ENCODE assay signal across 12 cellular contexts in the genomic region with DNA sequence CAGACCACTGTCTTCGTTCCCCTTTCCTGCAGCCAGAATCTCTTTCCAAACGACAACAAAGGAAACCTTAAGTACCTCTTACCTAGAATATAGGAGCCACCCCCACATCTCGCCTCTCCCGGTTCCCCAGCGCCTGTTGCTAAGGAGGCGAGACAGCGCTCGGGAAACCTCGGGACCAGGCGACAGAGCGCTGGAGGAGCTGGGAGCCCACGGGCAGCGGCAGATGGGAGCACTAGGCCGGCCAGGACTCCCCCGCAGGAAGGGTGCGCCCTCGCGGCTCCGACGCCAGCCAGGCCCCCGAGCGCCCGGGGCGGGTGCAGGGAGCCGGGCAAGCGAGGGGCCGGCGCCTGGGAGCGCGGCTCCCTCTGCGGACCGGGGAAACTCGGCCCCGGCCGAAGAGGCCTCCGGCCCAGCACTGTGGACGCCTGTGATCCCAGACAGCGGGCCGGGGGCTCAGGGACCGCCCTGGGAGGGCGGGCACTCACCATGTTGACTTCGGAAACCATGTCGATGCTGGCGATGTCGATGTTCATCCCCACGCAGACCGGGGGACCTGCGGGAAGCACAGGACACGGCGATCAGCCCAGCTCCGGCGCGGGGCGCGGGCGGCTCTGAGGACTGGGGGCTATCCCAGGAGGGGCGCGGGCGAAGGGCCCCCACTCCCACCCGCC. TPM values are rescaled to one million over a fixed set of nuclear protein-coding genes. Genes with fewer than 3 reads are reported as not detected.
DNase-seq lines count a peak whose midpoint lies in the region; ATAC-seq and TF ChIP-seq lines count a peak whose summit lies in the region.
"Had no signal": no experiment of that assay in that cellular context is flagged by ENCODE, and none has a peak within 500 bp of the region (broad histone marks: within the 10 kb centered on the region; RNA-seq: fewer than 3 reads in every experiment).

No MANE protein-coding gene starts in this region.

- CTCF ChIA-PET in SK-N-SH (lab: Yijun Ruan, JAX), result interaction anchor here (0.6 kb wide), 1 partner anchor 15 kb away, joined by 3 read pairs; no protein-coding TSS in a partner anchor
- CTCF ChIA-PET in PC-9 (lab: Charles Lee), result no interaction called here
- CTCF ChIA-PET in PC-3 (lab: Charles Lee), result no interaction called here

- no peaks in the 10 kb centered on the region for H3F3A ChIP-seq in SK-N-SH (replicated peaks; ENCODE audit: insufficient read depth)
- H3F3A ChIP-seq in PC-9 (ENCODE audit: insufficient read depth, low read depth), result no peaks in the 10 kb centered on the region
- H3F3A ChIP-seq in PC-3 (ENCODE audit: low read length, unreplicated experiment), result no peaks in the 10 kb centered on the region

- H3K4me3 ChIP-seq in SK-N-SH (ENCODE audit: low read depth in 2 of 2, low read length in 1 of 2), result peak overlapping the region in 1 of 2 experiments; percentile 47; a peak in 3 of 4 replicates
- peak overlapping the region; percentile 49 to 62 for H3K4me3 ChIP-seq in right atrium auricular region
- peak overlapping the region; percentile 32 for H3K4me3 ChIP-seq in retinal pigment epithelial cell (ENCODE audit: low read length)
- no peak overlapping the region for H3K4me3 ChIP-seq in PC-9
- no peak overlapping the region for H3K4me3 ChIP-seq in PC-3 (ENCODE audit: low read length)

- in situ Hi-C loops in GM13977 (cut with MboI; ENCODE audit: low pct_unique_long_range_greater_than_20kb, low sequenced_read_pairs, unreplicated experiment), result no loop called here

- BruUV-seq in PC-9 (replicated peaks; lab: Mats Ljungman, UMichigan) (no TSS peak), PC-3 (replicated peaks; lab: Mats Ljungman, UMichigan) (no TSS peak)

- intact Hi-C loops in PC-9 (cut with micrococcal nuclease; ENCODE audit: unreplicated experiment), result no loop called here
- intact Hi-C loops in PC-3 (cut with micrococcal nuclease), result no loop called here

- WGBS in SK-N-SH (ENCODE audit: low lambda C conversion rate), result 3% methylated on average over 26 of the region's 60 CpGs

- H3K27ac ChIP-seq in SK-N-SH (ENCODE audit: low read depth in 2 of 2, low read length in 1 of 2), result peak overlapping the region in 1 of 2 experiments; percentile 43; a peak in 2 of 4 replicates
- peak overlapping the region; percentile 53 for H3K27ac ChIP-seq in right atrium auricular region
- no peak overlapping the region for H3K27ac ChIP-seq in PC-9
- no peak overlapping the region for H3K27ac ChIP-seq in PC-3 (ENCODE audit: low read length)

- peak; percentile 35 for DNase-seq in GM13977 (ENCODE audit: low spot score)
- DNase-seq in SK-N-SH, result peak; percentile 78
- DNase-seq in right atrium auricular region (ENCODE audit: low spot score), result no peak
- no peak for DNase-seq in retinal pigment epithelial cell (ENCODE audit: low read depth)
- DNase-seq in PC-9, result no peak
- no peak for DNase-seq in stimulated activated CD4-positive, alpha-beta T cell treated with anti-CD3 and anti-CD28 coated beads, Interleukin-12 subunit alpha, Interleukin-12 subunit beta, amount 100 ng/mL, for 4 hours
- DNase-seq in PC-3, result no peak
- DNase-seq: activated CD4-positive, CD25-positive, alpha-beta regulatory T cell; naive thymus-derived CD4-positive, alpha-beta T cell; stimulated activated naive CD4-positive, alpha-beta T cell had no signal

- H3K36me3 ChIP-seq in SK-N-SH (replicated peaks in 1 of 2; ENCODE audit: control insufficient read depth in 1 of 2, insufficient read depth in 2 of 2, low read length in 1 of 2) (no peaks in the 10 kb centered on the region), right atrium auricular region (no peaks in the 10 kb centered on the region), PC-9 (ENCODE audit: low read depth) (no peaks in the 10 kb centered on the region), PC-3 (ENCODE audit: low read depth, low read length) (no peaks in the 10 kb centered on the region)

- H3K9me2 ChIP-seq in SK-N-SH, result no peaks in the 10 kb centered on the region
- no peaks in the 10 kb centered on the region for H3K9me2 ChIP-seq in PC-9 (ENCODE audit: insufficient read depth)
- no peaks in the 10 kb centered on the region for H3K9me2 ChIP-seq in PC-3 (replicated peaks; ENCODE audit: low read length)

- H2AFZ ChIP-seq in SK-N-SH (ENCODE audit: low read depth) (no peak overlapping the region), PC-9 (no peak overlapping the region), PC-3 (ENCODE audit: low read length) (no peak overlapping the region)

- TF ChIP-seq RAD21 in SK-N-SH (IDR thresholded peaks at IDR 0.05; ENCODE audit: low read length), result no peak

- H3K79me2 ChIP-seq in SK-N-SH (ENCODE audit: insufficient read depth) (no peaks in the 10 kb centered on the region), PC-9 (ENCODE audit: low read depth) (no peaks in the 10 kb centered on the region), PC-3 (ENCODE audit: low read length) (no peaks in the 10 kb centered on the region)

- POLR2A ChIA-PET in SK-N-SH (lab: Yijun Ruan, JAX), result no interaction called here
- POLR2A ChIA-PET in PC-9 (lab: Charles Lee; ENCODE audit: unreplicated experiment), result no interaction called here
- POLR2A ChIA-PET in PC-3 (lab: Charles Lee; ENCODE audit: unreplicated experiment), result no interaction called here

- no peaks in the 10 kb centered on the region for H3K9me3 ChIP-seq in SK-N-SH
- H3K9me3 ChIP-seq in right atrium auricular region, result no peaks in the 10 kb centered on the region
- H3K9me3 ChIP-seq in PC-9 (ENCODE audit: insufficient read depth, low read depth), result no peaks in the 10 kb centered on the region
- no peaks in the 10 kb centered on the region for H3K9me3 ChIP-seq in PC-3 (ENCODE audit: low read length)

- H3K27me3 ChIP-seq in SK-N-SH (ENCODE audit: insufficient read depth) (no peaks in the 10 kb centered on the region), right atrium auricular region (no peaks in the 10 kb centered on the region), PC-9 (ENCODE audit: insufficient read depth, low read depth) (no peaks in the 10 kb centered on the region), PC-3 (ENCODE audit: low read length) (peaks cover 34% of the 10 kb centered on the region)

- no peak for TF ChIP-seq EP300 in SK-N-SH (IDR thresholded peaks at IDR 0.05; ENCODE audit: borderline replicate concordance in 1 of 2, low read depth in 1 of 2, low read length in 1 of 2)

- H3K4me2 ChIP-seq in SK-N-SH (peak overlapping the region; percentile 19; the same call in 1 of the 2 replicates), PC-9 (no peak overlapping the region), PC-3 (ENCODE audit: low read length) (no peak overlapping the region)

- H4K20me1 ChIP-seq in SK-N-SH (ENCODE audit: insufficient read depth) (no peaks in the 10 kb centered on the region), PC-9 (ENCODE audit: insufficient read depth) (no peaks in the 10 kb centered on the region), PC-3 (ENCODE audit: low read length) (no peaks in the 10 kb centered on the region)

- no peak for TF ChIP-seq CTCF in GM13977 (IDR thresholded peaks at IDR 0.05; ENCODE audit: extremely low read depth, insufficient read depth, missing control alignments)
- no peak for TF ChIP-seq CTCF in SK-N-SH (IDR thresholded peaks at IDR 0.05)
- no peak for TF ChIP-seq CTCF in right atrium auricular region (IDR thresholded peaks at IDR 0.05)
- no peak for TF ChIP-seq CTCF in retinal pigment epithelial cell (conservative IDR thresholded peaks at IDR 0.05; ENCODE audit: low read depth, low read length)
- no peak for TF ChIP-seq CTCF in PC-9 (conservative IDR thresholded peaks at IDR 0.05)
- no peak for TF ChIP-seq CTCF in PC-3 (conservative IDR thresholded peaks at IDR 0.05; ENCODE audit: low read depth, low read length)

- no peak for ATAC-seq in HG03280 (IDR thresholded peaks at IDR 0.05; ENCODE audit: unreplicated experiment)
- ATAC-seq in PC-3, result no peak
- ATAC-seq: naive thymus-derived CD4-positive, alpha-beta T cell had no signal

- H3K9ac ChIP-seq in SK-N-SH, result no peak overlapping the region
- no peak overlapping the region for H3K9ac ChIP-seq in PC-3 (ENCODE audit: low read length)

- H3K4me1 ChIP-seq in SK-N-SH (ENCODE audit: control insufficient read depth in 1 of 2, insufficient read depth in 2 of 2, low read depth in 1 of 2, low read length in 1 of 2) (peaks cover 0 to 6% of the 10 kb centered on the region in 2 experiments; a peak in 2 of 4 replicates), right atrium auricular region (peaks cover 0 to 20% of the 10 kb centered on the region in 2 donors), PC-9 (replicated peaks; ENCODE audit: insufficient read depth) (no peaks in the 10 kb centered on the region), PC-3 (ENCODE audit: insufficient read depth, low read length) (no peaks in the 10 kb centered on the region)

TF ChIP-seq in SK-N-SH, 30 proteins besides CTCF, POLR2A, EP300 and RAD21 (continues in another document):
- TF ChIP-seq, protein P1, sequence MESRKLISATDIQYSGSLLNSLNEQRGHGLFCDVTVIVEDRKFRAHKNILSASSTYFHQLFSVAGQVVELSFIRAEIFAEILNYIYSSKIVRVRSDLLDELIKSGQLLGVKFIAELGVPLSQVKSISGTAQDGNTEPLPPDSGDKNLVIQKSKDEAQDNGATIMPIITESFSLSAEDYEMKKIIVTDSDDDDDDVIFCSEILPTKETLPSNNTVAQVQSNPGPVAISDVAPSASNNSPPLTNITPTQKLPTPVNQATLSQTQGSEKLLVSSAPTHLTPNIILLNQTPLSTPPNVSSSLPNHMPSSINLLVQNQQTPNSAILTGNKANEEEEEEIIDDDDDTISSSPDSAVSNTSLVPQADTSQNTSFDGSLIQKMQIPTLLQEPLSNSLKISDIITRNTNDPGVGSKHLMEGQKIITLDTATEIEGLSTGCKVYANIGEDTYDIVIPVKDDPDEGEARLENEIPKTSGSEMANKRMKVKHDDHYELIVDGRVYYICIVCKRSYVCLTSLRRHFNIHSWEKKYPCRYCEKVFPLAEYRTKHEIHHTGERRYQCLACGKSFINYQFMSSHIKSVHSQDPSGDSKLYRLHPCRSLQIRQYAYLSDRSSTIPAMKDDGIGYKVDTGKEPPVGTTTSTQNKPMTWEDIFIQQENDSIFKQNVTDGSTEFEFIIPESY (IDR thresholded peaks at IDR 0.05; ENCODE audit: borderline replicate concordance, low read depth), result no peak
- TF ChIP-seq YY1 (IDR thresholded peaks at IDR 0.05; ENCODE audit: low read depth) (no peak), JUND (IDR thresholded peaks at IDR 0.05) (no peak)
- TF ChIP-seq, protein P2, sequence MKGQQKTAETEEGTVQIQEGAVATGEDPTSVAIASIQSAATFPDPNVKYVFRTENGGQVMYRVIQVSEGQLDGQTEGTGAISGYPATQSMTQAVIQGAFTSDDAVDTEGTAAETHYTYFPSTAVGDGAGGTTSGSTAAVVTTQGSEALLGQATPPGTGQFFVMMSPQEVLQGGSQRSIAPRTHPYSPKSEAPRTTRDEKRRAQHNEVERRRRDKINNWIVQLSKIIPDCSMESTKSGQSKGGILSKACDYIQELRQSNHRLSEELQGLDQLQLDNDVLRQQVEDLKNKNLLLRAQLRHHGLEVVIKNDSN (IDR thresholded peaks at IDR 0.05; ENCODE audit: borderline replicate concordance, low read depth), result no peak

RNA-seq across cellular contexts. Expression of a gene that starts 0.8 kb away (rescaled TPM):
- 0.10 and 0.75 TPM in 2 replicates for polyA plus RNA-seq in SK-N-SH (2012; rRNA removed)
- polyA plus RNA-seq in SK-N-SH (2012; cell fraction: cytosol; rRNA removed), result 0.51 and 0.79 TPM in 2 replicates
- polyA plus RNA-seq in SK-N-SH (2012; cell fraction: nucleus; rRNA removed), result 0.19 and 0.28 TPM in 2 replicates
- total RNA-seq in right atrium auricular region (10 to 100 TPM; 12.9 to 20.9 TPM), PC-9 (2021) (4.9 and 6.3 TPM in 2 replicates), PC-3 (2014; rRNA removed) (4.5 and 6.1 TPM in 2 replicates)
- total RNA-seq: MCF 10A had no signal
- polyA plus RNA-seq: naive thymus-derived CD4-positive, alpha-beta T cell had no signal

Comparison
In these comparisons a context has a peak if more than half of its experiments do, and no peak if none do; other contexts are left out.
1. DNase-seq: peak in GM13977 (single experiment) and SK-N-SH (single experiment); none in right atrium auricular region (single experiment), retinal pigment epithelial cell (single experiment), PC-9 (0 of 2), stimulated activated CD4-positive, alpha-beta T cell treated with anti-CD3 and anti-CD28 coated beads, Interleukin-12 subunit alpha, Interleukin-12 subunit beta, amount 100 ng/mL, for 4 hours (single experiment) and PC-3 (single experiment).
2. H3K27ac ChIP-seq: peak in right atrium auricular region (2 of 2); none in PC-9 (single experiment) and PC-3 (single experiment).
3. H3K4me3 ChIP-seq: peak in right atrium auricular region (2 of 2) and retinal pigment epithelial cell (single experiment); none in PC-9 (single experiment) and PC-3 (single experiment).